8 cellular contexts compared by ENCODE assay signal in genomic region chr19:38617283-38617763, GRCh38. TPM values are rescaled to one million over a fixed set of nuclear protein-coding genes. Genes with fewer than 3 reads are reported as not detected.
DNase-seq lines count a peak whose midpoint lies in the region; ATAC-seq and TF ChIP-seq lines count a peak whose summit lies in the region.

No MANE protein-coding gene starts in this region.

- intact Hi-C loops in CD14-positive monocyte (cut with micrococcal nuclease) (loop anchor here in 1 of 2 donors (5.0 kb wide), 2 partner anchors 200 to 300 kb away; partner anchors contain the start of genes KCNK6 and YIF1B), IMR-90 (cut with micrococcal nuclease) (no loop called here), PC-3 (cut with micrococcal nuclease) (no loop called here)

- H3K27me3 Mint-ChIP-seq in CD14-positive monocyte (ENCODE audit: low read depth in 3 of 3): peaks cover 0 to 2% (median 1%) of the 10 kb centered on the region in 3 donors
- H3K27me3 Mint-ChIP-seq in natural killer cell treated with Interleukin-12 subunit alpha and Interleukin-12 subunit beta and Interleukin-15 and Interleukin-18, amount 100 ng/mL, for 72 hours: no peaks in the 10 kb centered on the region

- BruUV-seq in IMR-90 (replicated peaks; lab: Mats Ljungman, UMichigan) (no TSS peak), PC-3 (replicated peaks; lab: Mats Ljungman, UMichigan) (no TSS peak)

- peaks cover 27 to 49% of the 10 kb centered on the region in 2 donors for H3K36me3 Mint-ChIP-seq in CD14-positive monocyte
- peaks cover 30% of the 10 kb centered on the region for H3K36me3 Mint-ChIP-seq in natural killer cell treated with Interleukin-12 subunit alpha and Interleukin-12 subunit beta and Interleukin-15 and Interleukin-18, amount 100 ng/mL, for 72 hours

- peaks cover 13 to 29% of the 10 kb centered on the region in 2 experiments; a peak in 3 of 4 replicates for H3K79me1 ChIP-seq in IMR-90 (ENCODE audit: low read depth in 1 of 2, low read length in 2 of 2)

- no peak overlapping the region for H3K4ac ChIP-seq in IMR-90 (ENCODE audit: low read depth, low read length)

- H2AK9ac ChIP-seq in IMR-90 (replicated peaks; ENCODE audit: low read depth, low read length, poor library complexity): peak overlapping the region; percentile 61

- H3K27ac ChIP-seq in IMR-90 (ENCODE audit: insufficient read depth, low read length): no peak overlapping the region
- no peak overlapping the region for H3K27ac ChIP-seq in PC-3 (ENCODE audit: low read length)

- no peak overlapping the region for H2BK5ac ChIP-seq in IMR-90 (ENCODE audit: low read depth, low read length, poor library complexity, severe bottlenecking)

- H2AFZ ChIP-seq in IMR-90 (replicated peaks; ENCODE audit: low read length, poor library complexity): peak overlapping the region; percentile 94
- no peak overlapping the region for H2AFZ ChIP-seq in PC-3 (ENCODE audit: low read length)

- H3K14ac ChIP-seq in IMR-90 (replicated peaks; ENCODE audit: low read depth, low read length): no peak overlapping the region

- no peak overlapping the region for H3K56ac ChIP-seq in IMR-90 (ENCODE audit: extremely low read depth, insufficient read depth, low read length)

- H3K4me1 Mint-ChIP-seq in CD14-positive monocyte: peaks cover 31% of the 10 kb centered on the region
- peaks cover 49 to 53% of the 10 kb centered on the region in 2 donors for H3K4me1 Mint-ChIP-seq in natural killer cell treated with Interleukin-12 subunit alpha and Interleukin-12 subunit beta and Interleukin-15 and Interleukin-18, amount 100 ng/mL, for 72 hours (ENCODE audit: low read depth in 2 of 2)

- H3K4me2 ChIP-seq in IMR-90 (ENCODE audit: low read depth, low read length): no peak overlapping the region
- H3K4me2 ChIP-seq in PC-3 (ENCODE audit: low read length): no peak overlapping the region

- DNase-seq in CD14-positive monocyte (ENCODE audit: low spot score) (no peak), IMR-90 (no peak), HuH-7 (ENCODE audit: low spot score) (no peak), PC-3 (no peak)
- peak; percentile 71 for DNase-seq in activated effector memory CD4-positive, alpha-beta T cell treated with anti-CD3 and anti-CD28 coated beads, Interleukin-2, amount 50 U/mL, for 16 hours
- no peak for DNase-seq in natural killer cell treated with Interleukin-12 subunit alpha and Interleukin-12 subunit beta and Interleukin-15 and Interleukin-18, amount 100 ng/mL, for 72 hours (ENCODE audit: low spot score)

- H3K9me3 ChIP-seq in IMR-90 (ENCODE audit: control insufficient read depth, insufficient read depth, low read length): no peaks in the 10 kb centered on the region
- H3K9me3 ChIP-seq in PC-3 (ENCODE audit: low read length): no peaks in the 10 kb centered on the region

- ATAC-seq in IMR-90 (ENCODE audit: low read depth) (no peak), PC-3 (no peak), GM18858 (IDR thresholded peaks at IDR 0.05; ENCODE audit: unreplicated experiment) (no peak), GM21526 (IDR thresholded peaks at IDR 0.05; ENCODE audit: low FRiP score, unreplicated experiment) (no peak)
- no peak for ATAC-seq in natural killer cell treated with Interleukin-12 subunit alpha and Interleukin-12 subunit beta and Interleukin-15 and Interleukin-18, amount 100 ng/mL, for 72 hours

- H2BK120ac ChIP-seq in IMR-90 (ENCODE audit: low read depth, low read length): no peak overlapping the region

- dilution Hi-C loops in IMR-90 (cut with HindIII; ENCODE audit: low sequenced_read_pairs, unreplicated experiment): no loop called here

- H3K9me2 ChIP-seq in PC-3 (replicated peaks; ENCODE audit: low read length): no peaks in the 10 kb centered on the region

- H4K8ac ChIP-seq in IMR-90 (ENCODE audit: low read depth in 2 of 2, low read length in 2 of 2): peak overlapping the region in 1 of 2 experiments; percentile 99; a peak in 1 of 4 replicates

- H2BK20ac ChIP-seq in IMR-90 (ENCODE audit: low read depth, low read length): no peak overlapping the region

- H3K9ac ChIP-seq in IMR-90 (ENCODE audit: low read depth, low read length): no peak overlapping the region
- H3K9ac ChIP-seq in PC-3 (ENCODE audit: low read length): no peak overlapping the region

- WGBS in IMR-90 (ENCODE audit: extremely low coverage in 2 of 2, insufficient read length in 1 of 2), 2 experiments: 100% methylated on average over 1 of the region's 9 CpGs; no CpG with 5 or more reads in 1 of the 2 experiments

- H3K27me3 ChIP-seq in IMR-90 (ENCODE audit: control insufficient read depth, insufficient read depth, low read length): no peaks in the 10 kb centered on the region
- no peaks in the 10 kb centered on the region for H3K27me3 ChIP-seq in PC-3 (ENCODE audit: low read length)

- H3K9me3 Mint-ChIP-seq in CD14-positive monocyte: no peaks in the 10 kb centered on the region
- H3K9me3 Mint-ChIP-seq in natural killer cell treated with Interleukin-12 subunit alpha and Interleukin-12 subunit beta and Interleukin-15 and Interleukin-18, amount 100 ng/mL, for 72 hours: no peaks in the 10 kb centered on the region

- POLR2A ChIA-PET in IMR-90 (lab: Charles Lee; ENCODE audit: unreplicated experiment) (no interaction called here), PC-3 (lab: Charles Lee; ENCODE audit: unreplicated experiment) (no interaction called here)

- H3K4me1 ChIP-seq in IMR-90 (ENCODE audit: control insufficient read depth, insufficient read depth, low read length) (peaks cover 6% of the 10 kb centered on the region; the same call in 1 of the 2 replicates), PC-3 (ENCODE audit: insufficient read depth, low read length) (peaks cover 14% of the 10 kb centered on the region)

- in situ Hi-C loops in IMR-90 (cut with MboI; ENCODE audit: low sequenced_read_pairs): no loop called here

- CTCF ChIA-PET in IMR-90 (lab: Yijun Ruan, JAX): no interaction called here
- CTCF ChIA-PET in PC-3 (lab: Charles Lee): no interaction called here

- no peak overlapping the region for H2AK5ac ChIP-seq in IMR-90 (ENCODE audit: low read depth, low read length)

- H3K36me3 ChIP-seq in IMR-90 (ENCODE audit: control insufficient read depth, insufficient read depth, low read length) (peaks cover 9% of the 10 kb centered on the region), PC-3 (ENCODE audit: low read depth, low read length) (no peaks in the 10 kb centered on the region; the same call in 1 of the 2 replicates)

- no peak for TF ChIP-seq CTCF in CD14-positive monocyte (IDR thresholded peaks at IDR 0.05)
- no peak for TF ChIP-seq CTCF in IMR-90 (conservative IDR thresholded peaks at IDR 0.05; ENCODE audit: low read depth, low read length)
- no peak for TF ChIP-seq CTCF in PC-3 (conservative IDR thresholded peaks at IDR 0.05; ENCODE audit: low read depth, low read length)

- TF ChIP-seq POLR2A in IMR-90 (IDR thresholded peaks at IDR 0.05; ENCODE audit: low read depth, low read length): no peak

- H3K23ac ChIP-seq in IMR-90 (ENCODE audit: low read depth, low read length): no peak overlapping the region

- H4K5ac ChIP-seq in IMR-90 (ENCODE audit: low read depth, low read length): no peak overlapping the region

- peak overlapping the region; percentile 17 to 100 (median 72) for H3K27ac Mint-ChIP-seq in CD14-positive monocyte
- peak overlapping the region; percentile 89 to 98 for H3K27ac Mint-ChIP-seq in natural killer cell treated with Interleukin-12 subunit alpha and Interleukin-12 subunit beta and Interleukin-15 and Interleukin-18, amount 100 ng/mL, for 72 hours

- TF ChIP-seq RAD21 in IMR-90 (IDR thresholded peaks at IDR 0.05; ENCODE audit: low read length): no peak

- H3K4me3 Mint-ChIP-seq in CD14-positive monocyte: peak overlapping the region; percentile 99 to 100
- peak overlapping the region; percentile 99 for H3K4me3 Mint-ChIP-seq in natural killer cell treated with Interleukin-12 subunit alpha and Interleukin-12 subunit beta and Interleukin-15 and Interleukin-18, amount 100 ng/mL, for 72 hours

- H3K4me3 ChIP-seq in IMR-90 (ENCODE audit: insufficient read depth, low read depth, low read length) (no peak overlapping the region), PC-3 (ENCODE audit: low read length) (no peak overlapping the region)

- H4K20me1 ChIP-seq in IMR-90 (ENCODE audit: insufficient read depth, low read length): peaks cover 6% of the 10 kb centered on the region; the same call in 1 of the 2 replicates
- no peaks in the 10 kb centered on the region for H4K20me1 ChIP-seq in PC-3 (ENCODE audit: low read length)

- no peak overlapping the region for H3K18ac ChIP-seq in IMR-90 (ENCODE audit: low read depth, low read length)

- peaks cover 24% of the 10 kb centered on the region for H3K79me2 ChIP-seq in PC-3 (ENCODE audit: low read length)

- H3F3A ChIP-seq in PC-3 (ENCODE audit: low read length, unreplicated experiment): no peaks in the 10 kb centered on the region

- H4K91ac ChIP-seq in IMR-90 (ENCODE audit: insufficient read depth, low read depth, low read length): no peak overlapping the region

- no peak overlapping the region for H2BK15ac ChIP-seq in IMR-90 (ENCODE audit: low read depth, low read length)

- peaks cover 7% of the 10 kb centered on the region for H3K9me1 ChIP-seq in IMR-90 (ENCODE audit: insufficient read depth, low read length)

TF ChIP-seq in IMR-90, 13 proteins besides CTCF, POLR2A, EP300 and RAD21 (continues in another document):
- TF ChIP-seq MAZ (IDR thresholded peaks at IDR 0.05; ENCODE audit: borderline replicate concordance, low read depth, low read length): no peak

RNA-seq across cellular contexts. Expression of gene MAP4K1, which starts 0.4 kb away (rescaled TPM):
- polyA plus RNA-seq in CD14-positive monocyte (10 to 100 TPM; 19.8 to 22.4 TPM), IMR-90 (2012; rRNA removed) (0.16 and 0.22 TPM in 2 replicates)
- total RNA-seq in IMR-90 (2012; rRNA removed) (not detected in 2 replicates), PC-3 (2014; rRNA removed) (0.63 and 2.3 TPM in 2 replicates)
- 0.04 and 0.38 TPM in 2 replicates for polyA plus RNA-seq in IMR-90 (2012; cell fraction: cytosol; rRNA removed)
- 1.5 and 1.7 TPM in 2 replicates for polyA plus RNA-seq in IMR-90 (2012; cell fraction: nucleus; rRNA removed; ENCODE audit: low replicate concordance)
- total RNA-seq in natural killer cell treated with Interleukin-12 subunit alpha and Interleukin-12 subunit beta and Interleukin-15 and Interleukin-18, amount 100 ng/mL, for 72 hours: 100 to 1,000 TPM in 1 of 2 donors, 10 to 100 TPM in 1; 81.4 to 318 TPM

RNA-seq across cellular contexts. Expression of gene EIF3K, which starts 1.7 kb away (rescaled TPM):
- polyA plus RNA-seq in CD14-positive monocyte (100 to 1,000 TPM; 326 to 381 TPM), IMR-90 (2012; rRNA removed) (524 and 575 TPM in 2 replicates)
- total RNA-seq in IMR-90 (2012; rRNA removed) (965 and 1,137 TPM in 2 replicates), PC-3 (2014; rRNA removed) (310 and 414 TPM in 2 replicates)
- 561 and 960 TPM in 2 replicates for polyA plus RNA-seq in IMR-90 (2012; cell fraction: cytosol; rRNA removed)
- 263 and 486 TPM in 2 replicates for polyA plus RNA-seq in IMR-90 (2012; cell fraction: nucleus; rRNA removed; ENCODE audit: low replicate concordance)
- total RNA-seq in natural killer cell treated with Interleukin-12 subunit alpha and Interleukin-12 subunit beta and Interleukin-15 and Interleukin-18, amount 100 ng/mL, for 72 hours: 100 to 1,000 TPM; 216 to 286 TPM

RNA-seq across cellular contexts. Expression of gene ACTN4, which starts 30.1 kb away (rescaled TPM):
- 10 to 100 TPM in 1 of 2 donors, 1 to 10 TPM in 1; 8.4 to 16.0 TPM for polyA plus RNA-seq in CD14-positive monocyte
- total RNA-seq in IMR-90 (2012; rRNA removed): 614 and 659 TPM in 2 replicates
- polyA plus RNA-seq in IMR-90 (2012; rRNA removed): 497 and 541 TPM in 2 replicates
- polyA plus RNA-seq in IMR-90 (2012; cell fraction: cytosol; rRNA removed): 291 and 549 TPM in 2 replicates
- 608 and 1,383 TPM in 2 replicates for polyA plus RNA-seq in IMR-90 (2012; cell fraction: nucleus; rRNA removed; ENCODE audit: low replicate concordance)
- 100 to 1,000 TPM; 342 to 574 TPM for total RNA-seq in natural killer cell treated with Interleukin-12 subunit alpha and Interleukin-12 subunit beta and Interleukin-15 and Interleukin-18, amount 100 ng/mL, for 72 hours
- 382 and 397 TPM in 2 replicates for total RNA-seq in PC-3 (2014; rRNA removed)

Comparison
In these comparisons a context has a peak if more than half of its experiments do, and no peak if none do; other contexts are left out.
1. RNA of gene MAP4K1, which starts 0.4 kb away (total RNA-seq): 81.4 to 318 TPM in natural killer cell treated with Interleukin-12 subunit alpha and Interleukin-12 subunit beta and Interleukin-15 and Interleukin-18, amount 100 ng/mL, for 72 hours; 0.63 to 2.3 TPM in PC-3 and not detected in IMR-90; every median in the first group is over 10 times any median in the second.